ENCODE assay signal across 14 cellular contexts in genomic region chr22:23275751-23276150, GRCh38.
A peak's percentile ranks its signal among the peaks of the same experiment; 100 is the strongest.
DNase-seq lines count a peak whose midpoint lies in the region; ATAC-seq and TF ChIP-seq lines count a peak whose summit lies in the region.
"Had no signal": no experiment of that assay in that cellular context is flagged by ENCODE, and none has a peak within 500 bp of the region (broad histone marks: within the 10 kb centered on the region; RNA-seq: fewer than 3 reads in every experiment).

No MANE protein-coding gene starts in this region.

- H3K27ac ChIP-seq in H9 (ENCODE audit: insufficient read length, low read depth, low read length), result no peak overlapping the region

- no peak overlapping the region for H2AFZ ChIP-seq in H9 (ENCODE audit: low read length)

- H3K79me1 ChIP-seq in H9 (ENCODE audit: insufficient read depth, low read depth, low read length, poor library complexity, severe bottlenecking), result no peaks in the 10 kb centered on the region

- no peak overlapping the region for H2BK12ac ChIP-seq in H9 (ENCODE audit: insufficient read length, low read depth, low read length)

- no peak overlapping the region for H4K8ac ChIP-seq in H9 (replicated peaks; ENCODE audit: insufficient read length, low read depth, low read length)

- no peak overlapping the region for H3K56ac ChIP-seq in H9 (ENCODE audit: insufficient read length, low read depth, low read length)

- no peak overlapping the region for H2BK120ac ChIP-seq in H9 (ENCODE audit: low read depth, low read length, poor library complexity, severe bottlenecking)

- H3T11ph ChIP-seq in H9 (ENCODE audit: low read length), result no peak overlapping the region

- H4K20me1 ChIP-seq in H9 (ENCODE audit: control insufficient read depth, insufficient read depth, insufficient read length), result no peaks in the 10 kb centered on the region

- H3K9ac ChIP-seq in H9 (ENCODE audit: extremely low read depth, insufficient read length, low read length), result no peak overlapping the region

- H3K36me3 ChIP-seq in H7 (replicated peaks; ENCODE audit: control insufficient read depth, insufficient read depth, low read length), result peaks cover 29% of the 10 kb centered on the region

- H3K27me3 ChIP-seq in H9 (ENCODE audit: insufficient read depth, low read length) (no peaks in the 10 kb centered on the region), H7 (ENCODE audit: control insufficient read depth, insufficient read depth, low read length) (no peaks in the 10 kb centered on the region)

- H3K4ac ChIP-seq in H9 (ENCODE audit: low read depth, low read length), result no peak overlapping the region

- H2BK20ac ChIP-seq in H9 (ENCODE audit: low read depth, low read length, poor library complexity, severe bottlenecking), result no peak overlapping the region

- no peaks in the 10 kb centered on the region for H3K4me1 ChIP-seq in H9 (ENCODE audit: insufficient read depth, low read length)

- H3K23ac ChIP-seq in H9 (ENCODE audit: insufficient read length, low read depth, low read length), result no peak overlapping the region

- H3K27me3 Mint-ChIP-seq in H9 (ENCODE audit: low read depth), result no peaks in the 10 kb centered on the region
- H3K27me3 Mint-ChIP-seq in effector memory CD8-positive, alpha-beta T cell, result no peaks in the 10 kb centered on the region
- H3K27me3 Mint-ChIP-seq in activated T-cell treated with anti-CD3 and anti-CD28 coated beads, Interleukin-2, amount 50 U/mL, for 24 hours, result no peaks in the 10 kb centered on the region

- H3K9me3 Mint-ChIP-seq in activated naive CD4-positive, alpha-beta T cell treated with anti-CD3 and anti-CD28 coated beads, Interleukin-2, amount 50 U/mL, for 72 hours, result no peaks in the 10 kb centered on the region
- no peaks in the 10 kb centered on the region for H3K9me3 Mint-ChIP-seq in H9
- H3K9me3 Mint-ChIP-seq in effector memory CD8-positive, alpha-beta T cell, result no peaks in the 10 kb centered on the region
- H3K9me3 Mint-ChIP-seq in stimulated activated effector memory CD8-positive, alpha-beta T cell treated with anti-CD3 and anti-CD28 coated beads, Interleukin-12 subunit alpha, Interleukin-12 subunit beta, amount 100 ng/mL, for 72 hours, result no peaks in the 10 kb centered on the region
- H3K9me3 Mint-ChIP-seq in activated T-cell treated with anti-CD3 and anti-CD28 coated beads, Interleukin-2, amount 50 U/mL, for 24 hours, result no peaks in the 10 kb centered on the region

- no peaks in the 10 kb centered on the region for H3K23me2 ChIP-seq in H9 (ENCODE audit: insufficient read length, low read depth, low read length, poor library complexity, severe bottlenecking)

- H2AK5ac ChIP-seq in H9 (ENCODE audit: insufficient read length, low read length), result no peak overlapping the region

- no peak for DNase-seq in activated naive CD4-positive, alpha-beta T cell treated with anti-CD3 and anti-CD28 coated beads, Interleukin-2, amount 50 U/mL, for 72 hours (ENCODE audit: low spot score in 2 of 2)
- no peak for DNase-seq in activated naive CD4-positive, alpha-beta T cell (lab: John Stamatoyannopoulos, UW)
- DNase-seq in H9 (no peak), H7 (no peak)
- DNase-seq in effector memory CD8-positive, alpha-beta T cell, result no peak
- DNase-seq in stimulated activated effector memory CD8-positive, alpha-beta T cell treated with anti-CD3 and anti-CD28 coated beads, Interleukin-12 subunit alpha, Interleukin-12 subunit beta, amount 100 ng/mL, for 72 hours (ENCODE audit: low spot score in 2 of 2), result no peak
- no peak for DNase-seq in activated T-cell treated with anti-CD3 and anti-CD28 coated beads, Interleukin-2, amount 50 U/mL, for 24 hours
- DNase-seq: DMS79 treated with DMSO at 0.1 percent for 48 hours, NCI-H1417 treated with DMSO at 0.1 percent for 48 hours, NCI-H1930, NCI-H226, NCI-H524 treated with DMSO at 0.1 percent for 48 hours, PC-3 had no signal

- ATAC-seq in activated naive CD4-positive, alpha-beta T cell treated with anti-CD3 and anti-CD28 coated beads, Interleukin-2, amount 50 U/mL, for 72 hours, result no peak
- ATAC-seq in effector memory CD8-positive, alpha-beta T cell (replicated peaks), result no peak
- no peak for ATAC-seq in stimulated activated effector memory CD8-positive, alpha-beta T cell treated with anti-CD3 and anti-CD28 coated beads, Interleukin-12 subunit alpha, Interleukin-12 subunit beta, amount 100 ng/mL, for 72 hours
- ATAC-seq: HepG2, PC-3 had no signal

- H3K36me3 Mint-ChIP-seq in activated naive CD4-positive, alpha-beta T cell treated with anti-CD3 and anti-CD28 coated beads, Interleukin-2, amount 50 U/mL, for 72 hours, result no peaks in the 10 kb centered on the region
- peaks cover 24 to 77% (median 71%) of the 10 kb centered on the region in 3 experiments for H3K36me3 Mint-ChIP-seq in H9 (ENCODE audit: insufficient read depth in 1 of 3, low read depth in 3 of 3)
- peaks cover 29% of the 10 kb centered on the region for H3K36me3 Mint-ChIP-seq in effector memory CD8-positive, alpha-beta T cell (ENCODE audit: insufficient read depth)
- peaks cover 18% of the 10 kb centered on the region for H3K36me3 Mint-ChIP-seq in stimulated activated effector memory CD8-positive, alpha-beta T cell treated with anti-CD3 and anti-CD28 coated beads, Interleukin-12 subunit alpha, Interleukin-12 subunit beta, amount 100 ng/mL, for 72 hours
- peaks cover 77% of the 10 kb centered on the region for H3K36me3 Mint-ChIP-seq in activated T-cell treated with anti-CD3 and anti-CD28 coated beads, Interleukin-2, amount 50 U/mL, for 24 hours (ENCODE audit: low read depth)

- H3K79me2 ChIP-seq in H9 (ENCODE audit: insufficient read depth, low read length), result no peaks in the 10 kb centered on the region

- H4K91ac ChIP-seq in H9 (ENCODE audit: insufficient read length, low read depth, low read length), result no peak overlapping the region

- no peak overlapping the region for H4K5ac ChIP-seq in H9 (ENCODE audit: insufficient read length, low read depth, low read length)

- H3K4me2 ChIP-seq in H9 (ENCODE audit: insufficient read depth, insufficient read length, low read length), result no peak overlapping the region

- no peak overlapping the region for H3K4me3 Mint-ChIP-seq in H9
- H3K4me3 Mint-ChIP-seq in effector memory CD8-positive, alpha-beta T cell, result no peak overlapping the region
- H3K4me3 Mint-ChIP-seq in stimulated activated effector memory CD8-positive, alpha-beta T cell treated with anti-CD3 and anti-CD28 coated beads, Interleukin-12 subunit alpha, Interleukin-12 subunit beta, amount 100 ng/mL, for 72 hours, result no peak overlapping the region
- no peak overlapping the region for H3K4me3 Mint-ChIP-seq in activated T-cell treated with anti-CD3 and anti-CD28 coated beads, Interleukin-2, amount 50 U/mL, for 24 hours

- H3K4me3 ChIP-seq in H7 (ENCODE audit: insufficient read depth, low read depth, low read length), result no peak overlapping the region

- no peak overlapping the region for H3K14ac ChIP-seq in H9 (ENCODE audit: insufficient read depth, low read length)

- H3K9me3 ChIP-seq in H9 (ENCODE audit: control insufficient read depth, low read depth, low read length), result no peaks in the 10 kb centered on the region

- H2BK5ac ChIP-seq in H9 (ENCODE audit: insufficient read length, low read length), result no peak overlapping the region

- WGBS in H9 (ENCODE audit: extremely low coverage, insufficient read length, low lambda C conversion rate), result no CpG with 5 or more reads among the region's 14 CpGs

- H3K27ac Mint-ChIP-seq in activated naive CD4-positive, alpha-beta T cell treated with anti-CD3 and anti-CD28 coated beads, Interleukin-2, amount 50 U/mL, for 72 hours, result peak overlapping the region; percentile 26 to 74
- peak overlapping the region; percentile 7 to 37 (median 9); a peak in 3 of 7 replicates for H3K27ac Mint-ChIP-seq in H9
- peak overlapping the region; percentile 9 to 88 for H3K27ac Mint-ChIP-seq in effector memory CD8-positive, alpha-beta T cell
- H3K27ac Mint-ChIP-seq in stimulated activated effector memory CD8-positive, alpha-beta T cell treated with anti-CD3 and anti-CD28 coated beads, Interleukin-12 subunit alpha, Interleukin-12 subunit beta, amount 100 ng/mL, for 72 hours, result peak overlapping the region; percentile 50
- no peak overlapping the region for H3K27ac Mint-ChIP-seq in activated T-cell treated with anti-CD3 and anti-CD28 coated beads, Interleukin-2, amount 50 U/mL, for 24 hours

- no peak overlapping the region for H3K18ac ChIP-seq in H9 (ENCODE audit: insufficient read length, low read depth, low read length)

- no peak for TF ChIP-seq CTCF in H9 (conservative IDR thresholded peaks at IDR 0.05)

- no peak overlapping the region for H2BK15ac ChIP-seq in H9 (ENCODE audit: low read depth, low read length)

- peaks cover under 1 to 2% of the 10 kb centered on the region in 2 experiments; a peak in 2 of 4 replicates for H3K4me1 Mint-ChIP-seq in H9
- H3K4me1 Mint-ChIP-seq in effector memory CD8-positive, alpha-beta T cell (ENCODE audit: low read depth in 2 of 2), result peaks cover 24 to 28% of the 10 kb centered on the region in 2 donors
- H3K4me1 Mint-ChIP-seq in stimulated activated effector memory CD8-positive, alpha-beta T cell treated with anti-CD3 and anti-CD28 coated beads, Interleukin-12 subunit alpha, Interleukin-12 subunit beta, amount 100 ng/mL, for 72 hours, result peaks cover 29% of the 10 kb centered on the region
- H3K4me1 Mint-ChIP-seq in activated T-cell treated with anti-CD3 and anti-CD28 coated beads, Interleukin-2, amount 50 U/mL, for 24 hours (ENCODE audit: low read depth), result peaks cover 28% of the 10 kb centered on the region
